ENCODE assay signal across 8 cellular contexts in genomic region chr19:46017095-46017429, GRCh38.
A peak's percentile ranks its signal among the peaks of the same experiment; 100 is the strongest.
DNase-seq lines count a peak whose midpoint lies in the region; ATAC-seq and TF ChIP-seq lines count a peak whose summit lies in the region.

No MANE protein-coding gene starts in this region.

- H3K4me1 Mint-ChIP-seq in T-helper 1 cell treated with Interleukin-12 subunit alpha and Interleukin-12 subunit beta and Interleukin-4 antibody, amounts not matched to agents 30 μg/mL and 1 μg/mL, for 36 hours (ENCODE audit: low read depth): peaks cover 13% of the 10 kb centered on the region
- H3K4me1 Mint-ChIP-seq in central memory CD8-positive, alpha-beta T cell: peaks cover 21% of the 10 kb centered on the region

- no peak overlapping the region for H3K9ac ChIP-seq in parathyroid adenoma

- H3K4me1 ChIP-seq in parathyroid adenoma: peaks cover 12% of the 10 kb centered on the region

- no peak overlapping the region for H3K4me2 ChIP-seq in parathyroid adenoma (ENCODE audit: low read length)

- TF ChIP-seq CTCF in LNCAP (IDR thresholded peaks at IDR 0.05) (peak; percentile 30), parathyroid adenoma (IDR thresholded peaks at IDR 0.05) (no peak)

- H3K4me3 ChIP-seq in parathyroid adenoma (ENCODE audit: low read depth, low read length): no peak overlapping the region

- peaks cover 5% of the 10 kb centered on the region for H3K36me3 Mint-ChIP-seq in T-helper 1 cell treated with Interleukin-12 subunit alpha and Interleukin-12 subunit beta and Interleukin-4 antibody, amounts not matched to agents 30 μg/mL and 1 μg/mL, for 36 hours (ENCODE audit: low read depth)
- peaks cover 3% of the 10 kb centered on the region for H3K36me3 Mint-ChIP-seq in central memory CD8-positive, alpha-beta T cell (ENCODE audit: insufficient read depth)

- no peaks in the 10 kb centered on the region for H3K9me3 ChIP-seq in parathyroid adenoma (ENCODE audit: control insufficient read depth, low read length)

- H3K4me3 Mint-ChIP-seq in T-helper 1 cell treated with Interleukin-12 subunit alpha and Interleukin-12 subunit beta and Interleukin-4 antibody, amounts not matched to agents 30 μg/mL and 1 μg/mL, for 36 hours: peak overlapping the region; percentile 44
- H3K4me3 Mint-ChIP-seq in central memory CD8-positive, alpha-beta T cell: peak overlapping the region; percentile 81

- H3K27ac Mint-ChIP-seq in T-helper 1 cell treated with Interleukin-12 subunit alpha and Interleukin-12 subunit beta and Interleukin-4 antibody, amounts not matched to agents 30 μg/mL and 1 μg/mL, for 36 hours: no peak overlapping the region
- H3K27ac Mint-ChIP-seq in central memory CD8-positive, alpha-beta T cell (ENCODE audit: low read depth): no peak overlapping the region

- H2AFZ ChIP-seq in parathyroid adenoma: peak overlapping the region; percentile 50

- no peaks in the 10 kb centered on the region for H3K9me3 Mint-ChIP-seq in T-helper 1 cell treated with Interleukin-12 subunit alpha and Interleukin-12 subunit beta and Interleukin-4 antibody, amounts not matched to agents 30 μg/mL and 1 μg/mL, for 36 hours
- H3K9me3 Mint-ChIP-seq in central memory CD8-positive, alpha-beta T cell: no peaks in the 10 kb centered on the region

- peaks cover 17% of the 10 kb centered on the region for H3K27me3 Mint-ChIP-seq in T-helper 1 cell treated with Interleukin-12 subunit alpha and Interleukin-12 subunit beta and Interleukin-4 antibody, amounts not matched to agents 30 μg/mL and 1 μg/mL, for 36 hours (ENCODE audit: low read depth)
- peaks cover 8% of the 10 kb centered on the region for H3K27me3 Mint-ChIP-seq in central memory CD8-positive, alpha-beta T cell

- H3K27me3 ChIP-seq in parathyroid adenoma (ENCODE audit: control insufficient read depth, insufficient read depth, low read length): no peaks in the 10 kb centered on the region

- H3K36me3 ChIP-seq in parathyroid adenoma (ENCODE audit: control insufficient read depth, insufficient read depth, low read length): no peaks in the 10 kb centered on the region

- no peak overlapping the region for H3K27ac ChIP-seq in parathyroid adenoma

- no peak for DNase-seq in T-helper 1 cell
- DNase-seq in central memory CD8-positive, alpha-beta T cell (ENCODE audit: low spot score in 2 of 2): no peak
- DNase-seq in NK-92 treated with Interleukin-12 subunit alpha and Interleukin-12 subunit beta, amount 100 ng/mL, for 24 hours (lab: John Stamatoyannopoulos, UW): no peak
- no peak for DNase-seq in NCI-H2029 treated with DMSO at 0.1 percent for 48 hours (lab: John Stamatoyannopoulos, UW)
- no peak for DNase-seq in iPS-NIHi11 (ENCODE audit: low spot score)

- no peaks in the 10 kb centered on the region for H3K79me2 ChIP-seq in parathyroid adenoma

- no peak for ATAC-seq in central memory CD8-positive, alpha-beta T cell (replicated peaks; ENCODE audit: extremely low read depth, poor library complexity, severe bottlenecking)
